1 cellular context compared by ENCODE assay signal in genomic region chr7:124812764-124813163, GRCh38.
TF ChIP-seq lines count a peak whose summit lies in the region.

No MANE protein-coding gene starts in this region.

TF ChIP-seq in GM23338, 12 proteins besides CTCF, POLR2A, EP300 and RAD21 (continued from another document):
- TF ChIP-seq, protein P1, sequence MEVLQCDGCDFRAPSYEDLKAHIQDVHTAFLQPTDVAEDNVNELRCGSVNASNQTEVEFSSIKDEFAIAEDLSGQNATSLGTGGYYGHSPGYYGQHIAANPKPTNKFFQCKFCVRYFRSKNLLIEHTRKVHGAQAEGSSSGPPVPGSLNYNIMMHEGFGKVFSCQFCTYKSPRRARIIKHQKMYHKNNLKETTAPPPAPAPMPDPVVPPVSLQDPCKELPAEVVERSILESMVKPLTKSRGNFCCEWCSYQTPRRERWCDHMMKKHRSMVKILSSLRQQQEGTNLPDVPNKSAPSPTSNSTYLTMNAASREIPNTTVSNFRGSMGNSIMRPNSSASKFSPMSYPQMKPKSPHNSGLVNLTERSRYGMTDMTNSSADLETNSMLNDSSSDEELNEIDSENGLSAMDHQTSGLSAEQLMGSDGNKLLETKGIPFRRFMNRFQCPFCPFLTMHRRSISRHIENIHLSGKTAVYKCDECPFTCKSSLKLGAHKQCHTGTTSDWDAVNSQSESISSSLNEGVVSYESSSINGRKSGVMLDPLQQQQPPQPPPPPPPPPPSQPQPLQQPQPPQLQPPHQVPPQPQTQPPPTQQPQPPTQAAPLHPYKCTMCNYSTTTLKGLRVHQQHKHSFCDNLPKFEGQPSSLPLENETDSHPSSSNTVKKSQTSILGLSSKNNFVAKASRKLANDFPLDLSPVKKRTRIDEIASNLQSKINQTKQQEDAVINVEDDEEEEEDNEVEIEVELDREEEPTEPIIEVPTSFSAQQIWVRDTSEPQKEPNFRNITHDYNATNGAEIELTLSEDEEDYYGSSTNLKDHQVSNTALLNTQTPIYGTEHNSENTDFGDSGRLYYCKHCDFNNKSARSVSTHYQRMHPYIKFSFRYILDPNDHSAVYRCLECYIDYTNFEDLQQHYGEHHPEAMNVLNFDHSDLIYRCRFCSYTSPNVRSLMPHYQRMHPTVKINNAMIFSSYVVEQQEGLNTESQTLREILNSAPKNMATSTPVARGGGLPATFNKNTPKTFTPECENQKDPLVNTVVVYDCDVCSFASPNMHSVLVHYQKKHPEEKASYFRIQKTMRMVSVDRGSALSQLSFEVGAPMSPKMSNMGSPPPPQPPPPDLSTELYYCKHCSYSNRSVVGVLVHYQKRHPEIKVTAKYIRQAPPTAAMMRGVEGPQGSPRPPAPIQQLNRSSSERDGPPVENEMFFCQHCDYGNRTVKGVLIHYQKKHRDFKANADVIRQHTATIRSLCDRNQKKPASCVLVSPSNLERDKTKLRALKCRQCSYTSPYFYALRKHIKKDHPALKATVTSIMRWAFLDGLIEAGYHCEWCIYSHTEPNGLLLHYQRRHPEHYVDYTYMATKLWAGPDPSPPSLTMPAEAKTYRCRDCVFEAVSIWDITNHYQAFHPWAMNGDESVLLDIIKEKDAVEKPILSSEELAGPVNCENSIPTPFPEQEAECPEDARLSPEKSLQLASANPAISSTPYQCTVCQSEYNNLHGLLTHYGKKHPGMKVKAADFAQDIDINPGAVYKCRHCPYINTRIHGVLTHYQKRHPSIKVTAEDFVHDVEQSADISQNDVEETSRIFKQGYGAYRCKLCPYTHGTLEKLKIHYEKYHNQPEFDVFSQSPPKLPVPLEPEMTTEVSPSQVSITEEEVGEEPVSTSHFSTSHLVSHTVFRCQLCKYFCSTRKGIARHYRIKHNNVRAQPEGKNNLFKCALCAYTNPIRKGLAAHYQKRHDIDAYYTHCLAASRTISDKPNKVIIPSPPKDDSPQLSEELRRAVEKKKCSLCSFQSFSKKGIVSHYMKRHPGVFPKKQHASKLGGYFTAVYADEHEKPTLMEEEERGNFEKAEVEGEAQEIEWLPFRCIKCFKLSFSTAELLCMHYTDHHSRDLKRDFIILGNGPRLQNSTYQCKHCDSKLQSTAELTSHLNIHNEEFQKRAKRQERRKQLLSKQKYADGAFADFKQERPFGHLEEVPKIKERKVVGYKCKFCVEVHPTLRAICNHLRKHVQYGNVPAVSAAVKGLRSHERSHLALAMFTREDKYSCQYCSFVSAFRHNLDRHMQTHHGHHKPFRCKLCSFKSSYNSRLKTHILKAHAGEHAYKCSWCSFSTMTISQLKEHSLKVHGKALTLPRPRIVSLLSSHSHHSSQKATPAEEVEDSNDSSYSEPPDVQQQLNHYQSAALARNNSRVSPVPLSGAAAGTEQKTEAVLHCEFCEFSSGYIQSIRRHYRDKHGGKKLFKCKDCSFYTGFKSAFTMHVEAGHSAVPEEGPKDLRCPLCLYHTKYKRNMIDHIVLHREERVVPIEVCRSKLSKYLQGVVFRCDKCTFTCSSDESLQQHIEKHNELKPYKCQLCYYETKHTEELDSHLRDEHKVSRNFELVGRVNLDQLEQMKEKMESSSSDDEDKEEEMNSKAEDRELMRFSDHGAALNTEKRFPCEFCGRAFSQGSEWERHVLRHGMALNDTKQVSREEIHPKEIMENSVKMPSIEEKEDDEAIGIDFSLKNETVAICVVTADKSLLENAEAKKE (CRISPR knock-in tag; IDR thresholded peaks at IDR 0.05): no peak
TF ChIP-seq in GM23338: peak in this region for 0.
